Comparison of ENCODE assay signal across 1 cellular context in genomic region chr15:45586990-45587860, GRCh38.
TF ChIP-seq lines count a peak whose summit lies in the region.

Gene BLOC1S6 (plus strand): TSS chr15:45587379. CDS start chr15:45587444, 65 bp downstream.

TF ChIP-seq in A549, 52 proteins besides CTCF, POLR2A, EP300 and RAD21 (continued from another document):
- TF ChIP-seq, protein P1, sequence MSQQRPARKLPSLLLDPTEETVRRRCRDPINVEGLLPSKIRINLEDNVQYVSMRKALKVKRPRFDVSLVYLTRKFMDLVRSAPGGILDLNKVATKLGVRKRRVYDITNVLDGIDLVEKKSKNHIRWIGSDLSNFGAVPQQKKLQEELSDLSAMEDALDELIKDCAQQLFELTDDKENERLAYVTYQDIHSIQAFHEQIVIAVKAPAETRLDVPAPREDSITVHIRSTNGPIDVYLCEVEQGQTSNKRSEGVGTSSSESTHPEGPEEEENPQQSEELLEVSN (IDR thresholded peaks at IDR 0.05; ENCODE audit: borderline replicate concordance, low read depth), result peak; percentile 86
